ENCODE assay signal across 8 cellular contexts in the genomic region with DNA sequence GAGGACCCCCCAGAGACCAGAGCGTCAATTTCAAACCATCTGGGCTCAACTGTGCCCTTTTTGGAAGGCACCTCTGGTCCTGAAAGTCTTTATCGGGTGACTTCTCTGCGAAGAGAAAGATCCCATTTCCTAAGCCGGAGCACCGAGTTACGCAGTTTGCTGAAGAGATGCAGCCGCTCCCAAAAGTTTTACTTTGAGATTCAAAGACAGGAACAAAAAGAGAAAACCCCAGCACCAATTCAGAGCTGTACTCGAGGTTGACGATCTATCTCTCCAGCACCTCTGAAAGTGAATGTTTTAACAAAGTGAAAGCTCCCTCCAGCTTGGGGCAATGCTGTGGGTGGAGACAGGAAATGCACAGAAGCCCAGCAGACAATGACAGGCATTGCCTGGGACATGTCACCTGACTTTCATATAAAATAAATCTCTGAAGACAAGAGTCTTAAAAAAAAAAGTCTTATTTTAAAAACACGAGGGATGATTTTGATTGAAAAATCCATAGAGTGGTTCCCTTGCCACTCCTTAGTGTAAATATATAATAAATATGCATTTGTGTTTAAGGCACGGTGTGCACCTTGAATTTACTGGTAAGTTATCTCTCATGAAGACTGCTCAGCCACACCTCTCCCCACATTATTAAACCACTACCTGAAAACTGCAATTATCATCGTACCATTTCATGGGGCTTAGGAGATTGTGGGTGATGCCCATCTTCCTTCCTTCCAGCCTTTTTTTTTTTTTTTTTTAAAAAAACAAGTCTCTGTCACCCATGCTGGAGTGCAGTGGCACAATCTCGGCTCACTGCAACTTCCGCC.
DNase-seq lines count a peak whose midpoint lies in the region; ATAC-seq and FAIRE-seq lines count a peak whose summit lies in the region.

No MANE protein-coding gene starts in this region.

- H3K36me3 Mint-ChIP-seq in activated naive CD8-positive, alpha-beta T cell treated with anti-CD3 and anti-CD28 coated beads for 36 hours = peaks cover 71% of the 10 kb centered on the region

- peak; percentile 94 for FAIRE-seq in GM18507 (lab: Jason Lieb, UNC)

- peaks cover 3% of the 10 kb centered on the region for H3K4me1 ChIP-seq in right cardiac atrium (ENCODE audit: control insufficient read depth, insufficient read depth, low read length)
- H3K4me1 ChIP-seq in skeletal muscle satellite cell (ENCODE audit: control insufficient read depth, insufficient read depth, low read length) = peaks cover 17% of the 10 kb centered on the region

- H3K27ac ChIP-seq in right cardiac atrium (ENCODE audit: low read length) = peak overlapping the region; percentile 97

- no peaks in the 10 kb centered on the region for H3K36me3 ChIP-seq in skeletal muscle satellite cell (ENCODE audit: insufficient read depth, low read length)

- H3K4me1 Mint-ChIP-seq in activated naive CD8-positive, alpha-beta T cell treated with anti-CD3 and anti-CD28 coated beads for 36 hours = peaks cover 79% of the 10 kb centered on the region

- H3K9me3 ChIP-seq in right cardiac atrium (ENCODE audit: control insufficient read depth, low read length) = no peaks in the 10 kb centered on the region
- no peaks in the 10 kb centered on the region for H3K9me3 ChIP-seq in skeletal muscle satellite cell (replicated peaks; ENCODE audit: low read length)

- H3K4me2 ChIP-seq in skeletal muscle satellite cell (ENCODE audit: low read length) = peak overlapping the region; percentile 79

- DNase-seq in GM18507 (ENCODE audit: extremely low spot score, insufficient read length, low read depth) = no peak
- peak; percentile 81 for DNase-seq in RPMI8226
- DNase-seq in activated naive CD8-positive, alpha-beta T cell treated with anti-CD3 and anti-CD28 coated beads for 36 hours = peak; percentile 73
- peak; percentile 30 to 65 (median 64) for DNase-seq in right cardiac atrium
- no peak for DNase-seq in cerebellar cortex (ENCODE audit: low spot score)
- DNase-seq in COR-L47 (lab: John Stamatoyannopoulos, UW) = no peak

- peak overlapping the region; percentile 77 for H3K9ac ChIP-seq in skeletal muscle satellite cell (ENCODE audit: low read depth, low read length)

- H3K27me3 Mint-ChIP-seq in activated naive CD8-positive, alpha-beta T cell treated with anti-CD3 and anti-CD28 coated beads for 36 hours = no peaks in the 10 kb centered on the region

- peak overlapping the region; percentile 95 for H3K27ac Mint-ChIP-seq in activated naive CD8-positive, alpha-beta T cell treated with anti-CD3 and anti-CD28 coated beads for 36 hours

- H3K4me3 ChIP-seq in right cardiac atrium (ENCODE audit: low read length) (peak overlapping the region; percentile 64), skeletal muscle satellite cell (ENCODE audit: low read length) (peak overlapping the region; percentile 64)

- peak; percentile 70 for ATAC-seq in HG02973 (IDR thresholded peaks at IDR 0.05; ENCODE audit: unreplicated experiment)
- peak; percentile 78 to 86 for ATAC-seq in right cardiac atrium

- H3K27me3 ChIP-seq in right cardiac atrium (ENCODE audit: control insufficient read depth, insufficient read depth) (no peaks in the 10 kb centered on the region), skeletal muscle satellite cell (ENCODE audit: control insufficient read depth, insufficient read depth, low read length) (no peaks in the 10 kb centered on the region)

- H3K4me3 Mint-ChIP-seq in activated naive CD8-positive, alpha-beta T cell treated with anti-CD3 and anti-CD28 coated beads for 36 hours = peak overlapping the region; percentile 82

- intact Hi-C loops in right cardiac atrium (cut with DNase I) = no loop called here

- WGBS in right cardiac atrium = 25% methylated on average over 14 of the region's 14 CpGs

- no peaks in the 10 kb centered on the region for H3K9me3 Mint-ChIP-seq in activated naive CD8-positive, alpha-beta T cell treated with anti-CD3 and anti-CD28 coated beads for 36 hours

Comparison
In these comparisons a context has a peak if more than half of its experiments do, and no peak if none do; other contexts are left out.
1. DNase-seq: peak in RPMI8226 (single experiment), activated naive CD8-positive, alpha-beta T cell treated with anti-CD3 and anti-CD28 coated beads for 36 hours (single experiment) and right cardiac atrium (3 of 3); none in GM18507 (single experiment), cerebellar cortex (single experiment) and COR-L47 (single experiment).